Comparison of ENCODE assay signal across 8 cellular contexts in the genomic region with DNA sequence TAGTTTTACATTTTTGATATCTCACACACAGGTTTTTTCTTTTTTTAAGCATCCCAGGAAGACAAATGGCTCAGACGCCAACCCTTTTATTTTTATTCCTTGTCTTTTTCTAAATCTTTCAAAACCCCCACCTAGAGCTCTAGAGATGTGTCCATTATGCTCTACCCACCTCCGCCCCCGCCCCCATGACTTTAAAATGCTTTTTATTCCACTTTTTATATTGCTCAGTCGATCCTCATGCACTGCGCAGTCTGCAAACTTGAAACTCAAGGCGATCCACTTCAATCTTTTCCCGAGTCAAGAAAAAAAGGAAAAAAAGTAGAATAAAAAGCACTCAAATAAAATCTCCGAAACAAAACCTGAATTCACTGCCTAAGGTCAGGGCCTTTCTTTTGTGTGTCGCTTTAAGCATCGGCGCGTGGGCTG. TPM values are rescaled to one million over a fixed set of nuclear protein-coding genes. Genes with fewer than 3 reads are reported as not detected.
A peak's percentile ranks its signal among the peaks of the same experiment; 100 is the strongest.
DNase-seq lines count a peak whose midpoint lies in the region; ATAC-seq and TF ChIP-seq lines count a peak whose summit lies in the region.

No MANE protein-coding gene starts in this region.

- CTCF ChIA-PET in IMR-90 (lab: Yijun Ruan, JAX), result interaction anchor here (0.6 to 0.7 kb wide), 2 partner anchors 16 to 27 kb away, joined by 3 read pairs; no protein-coding TSS in a partner anchor

- peak; percentile 10 for ATAC-seq in IMR-90 (ENCODE audit: low read depth)
- ATAC-seq in naive B cell (ENCODE audit: low read depth in 2 of 2), result no peak

- peak overlapping the region; percentile 74 for H3K4me3 ChIP-seq in IMR-90 (ENCODE audit: insufficient read depth, low read depth, low read length)

- no CpG with 5 or more reads among the region's 12 CpGs for WGBS in IMR-90 (ENCODE audit: extremely low coverage in 2 of 2, insufficient read length in 1 of 2), 2 experiments

- peaks cover 13% of the 10 kb centered on the region; the same call in 1 of the 2 replicates for H4K20me1 ChIP-seq in IMR-90 (ENCODE audit: insufficient read depth, low read length)

- 0 out of 2 replicates have a peak, but pooled peaks have one; percentile 7 for TF ChIP-seq CTCF in IMR-90 (conservative IDR thresholded peaks at IDR 0.05; ENCODE audit: low read depth, low read length)

- H3K27ac Mint-ChIP-seq in naive B cell, result peak overlapping the region; percentile 97 to 100 (median 99)

- no peak overlapping the region for H2AK5ac ChIP-seq in IMR-90 (ENCODE audit: low read depth, low read length)

- H3K4ac ChIP-seq in IMR-90 (ENCODE audit: low read depth, low read length), result peak overlapping the region; percentile 89

- BruUV-seq in IMR-90 (replicated peaks; lab: Mats Ljungman, UMichigan), result no TSS peak

- peak overlapping the region; percentile 94 for H2AFZ ChIP-seq in IMR-90 (replicated peaks; ENCODE audit: low read length, poor library complexity)

- H4K5ac ChIP-seq in IMR-90 (ENCODE audit: low read depth, low read length), result peak overlapping the region; percentile 44; the same call in 1 of the 2 replicates

- intact Hi-C loops in IMR-90 (cut with micrococcal nuclease), result no loop called here

- H4K91ac ChIP-seq in IMR-90 (ENCODE audit: insufficient read depth, low read depth, low read length), result peak overlapping the region; percentile 67

- no peaks in the 10 kb centered on the region for H3K9me3 Mint-ChIP-seq in naive B cell

- H2AK9ac ChIP-seq in IMR-90 (replicated peaks; ENCODE audit: low read depth, low read length, poor library complexity), result peak overlapping the region; percentile 1

- TF ChIP-seq POLR2A in IMR-90 (IDR thresholded peaks at IDR 0.05; ENCODE audit: low read depth, low read length), result no peak

- peak overlapping the region; percentile 90; the same call in 1 of the 2 replicates for H3K14ac ChIP-seq in IMR-90 (replicated peaks; ENCODE audit: low read depth, low read length)

- no peaks in the 10 kb centered on the region for H3K27me3 Mint-ChIP-seq in naive B cell

- no peaks in the 10 kb centered on the region for H3K36me3 Mint-ChIP-seq in naive B cell

- H3K4me1 Mint-ChIP-seq in naive B cell, result peaks cover 42 to 45% (median 44%) of the 10 kb centered on the region in 3 donors

- H3K4me1 ChIP-seq in ES-I3 (ENCODE audit: insufficient read depth, low read length), result peaks cover 10% of the 10 kb centered on the region
- peaks cover 2% of the 10 kb centered on the region for H3K4me1 ChIP-seq in IMR-90 (ENCODE audit: control insufficient read depth, insufficient read depth, low read length)

- H2BK120ac ChIP-seq in IMR-90 (ENCODE audit: low read depth, low read length), result peak overlapping the region; percentile 68

- H3K9me1 ChIP-seq in IMR-90 (ENCODE audit: insufficient read depth, low read length), result no peaks in the 10 kb centered on the region

- peak overlapping the region; percentile 63; the same call in 1 of the 2 replicates for H3K18ac ChIP-seq in IMR-90 (ENCODE audit: low read depth, low read length)

- peak overlapping the region; percentile 80; the same call in 1 of the 2 replicates for H3K23ac ChIP-seq in IMR-90 (ENCODE audit: low read depth, low read length)

- peak overlapping the region; percentile 88 for H2BK5ac ChIP-seq in IMR-90 (ENCODE audit: low read depth, low read length, poor library complexity, severe bottlenecking)

- H3K4me3 Mint-ChIP-seq in naive B cell, result peak overlapping the region; percentile 91 to 99 (median 98)

- in situ Hi-C loops in IMR-90 (cut with MboI; ENCODE audit: low sequenced_read_pairs), result no loop called here

- peak overlapping the region; percentile 84 for H3K27ac ChIP-seq in IMR-90 (ENCODE audit: insufficient read depth, low read length)
- peak overlapping the region; percentile 88 for H3K27ac ChIP-seq in cingulate gyrus (ENCODE audit: low read depth, low read length)

- H3K4me2 ChIP-seq in IMR-90 (ENCODE audit: low read depth, low read length), result peak overlapping the region; percentile 81

- H2BK15ac ChIP-seq in IMR-90 (ENCODE audit: low read depth, low read length), result peak overlapping the region; percentile 84; the same call in 1 of the 3 replicates

- peaks cover 0 to 16% of the 10 kb centered on the region in 2 experiments; a peak in 2 of 4 replicates for H3K79me1 ChIP-seq in IMR-90 (ENCODE audit: low read depth in 1 of 2, low read length in 2 of 2)

- peak overlapping the region; percentile 76 to 78; a peak in 3 of 4 replicates for H4K8ac ChIP-seq in IMR-90 (ENCODE audit: low read depth in 2 of 2, low read length in 2 of 2)

- H2BK20ac ChIP-seq in IMR-90 (ENCODE audit: low read depth, low read length), result no peak overlapping the region

- TF ChIP-seq RAD21 in IMR-90 (IDR thresholded peaks at IDR 0.05; ENCODE audit: low read length), result no peak

- H3K36me3 ChIP-seq in ES-I3 (ENCODE audit: insufficient read depth, low read length) (no peaks in the 10 kb centered on the region), IMR-90 (ENCODE audit: control insufficient read depth, insufficient read depth, low read length) (no peaks in the 10 kb centered on the region)

- peak overlapping the region; percentile 89; the same call in 1 of the 2 replicates for H3K56ac ChIP-seq in IMR-90 (ENCODE audit: extremely low read depth, insufficient read depth, low read length)

- H3K9ac ChIP-seq in ES-I3 (ENCODE audit: low read depth, low read length) (peak overlapping the region; percentile 89), IMR-90 (ENCODE audit: low read depth, low read length) (peak overlapping the region; percentile 75)

- POLR2A ChIA-PET in IMR-90 (lab: Charles Lee; ENCODE audit: unreplicated experiment), result no interaction called here

- no peak for DNase-seq in IMR-90
- DNase-seq in naive B cell, result no peak
- no peak for DNase-seq in glomerular visceral epithelial cell (ENCODE audit: extremely low spot score)
- no peak for DNase-seq in mucosa of gallbladder (ENCODE audit: low spot score)
- no peak for DNase-seq in stimulated activated CD4-positive, alpha-beta T cell treated with anti-CD3 and anti-CD28 coated beads, Interleukin-1b, Interleukin-23, amount 100 ng/mL, for 48 hours
- DNase-seq in NCI-H1694 (lab: John Stamatoyannopoulos, UW), result no peak

- H3K27me3 ChIP-seq in IMR-90 (ENCODE audit: control insufficient read depth, insufficient read depth, low read length), result no peaks in the 10 kb centered on the region

- dilution Hi-C loops in IMR-90 (cut with HindIII; ENCODE audit: low sequenced_read_pairs, unreplicated experiment), result no loop called here

- H3K9me3 ChIP-seq in ES-I3 (ENCODE audit: control insufficient read depth, insufficient read depth, low read length) (no peaks in the 10 kb centered on the region), IMR-90 (ENCODE audit: control insufficient read depth, insufficient read depth, low read length) (no peaks in the 10 kb centered on the region)

TF ChIP-seq in IMR-90, 13 proteins besides CTCF, POLR2A, EP300 and RAD21:
- no peak for TF ChIP-seq NFE2L2 (IDR thresholded peaks at IDR 0.05; ENCODE audit: low read depth, low read length)
- TF ChIP-seq MAZ (IDR thresholded peaks at IDR 0.05; ENCODE audit: borderline replicate concordance, low read depth, low read length), result peak; percentile 86; the same call in 1 of the 2 replicates

RNA-seq across cellular contexts. Expression of gene MAT2B, which starts 0.4 kb away (rescaled TPM):
- total RNA-seq in IMR-90 (2012; rRNA removed) (80.3 and 107 TPM in 2 replicates), mucosa of gallbladder (65.3 TPM)
- polyA plus RNA-seq in IMR-90 (2012; rRNA removed) (29.9 and 41.7 TPM in 2 replicates), naive B cell (ENCODE audit: low read depth in 6 of 6) (100 to 1,000 TPM; 282 to 501 (median 341) TPM)
- 8.1 and 11.3 TPM in 2 replicates for polyA plus RNA-seq in IMR-90 (2012; cell fraction: cytosol; rRNA removed)
- polyA plus RNA-seq in IMR-90 (2012; cell fraction: nucleus; rRNA removed; ENCODE audit: low replicate concordance), result 3.3 and 19.1 TPM in 2 replicates

RNA-seq across cellular contexts. Expression of gene HMMR, which starts 44.6 kb away (rescaled TPM):
- total RNA-seq in IMR-90 (2012; rRNA removed) (24.6 and 30.3 TPM in 2 replicates), mucosa of gallbladder (1.8 TPM)
- polyA plus RNA-seq in IMR-90 (2012; rRNA removed) (10.6 and 13.0 TPM in 2 replicates), naive B cell (ENCODE audit: low read depth in 6 of 6) (1 to 10 TPM in 2 of 6 donors, under 1 TPM in 3, not detected in 1; 0.38 to 1.3 (median 0.92) TPM)
- polyA plus RNA-seq in IMR-90 (2012; cell fraction: cytosol; rRNA removed), result 0.69 and 1.2 TPM in 2 replicates
- 0.32 and 2.6 TPM in 2 replicates for polyA plus RNA-seq in IMR-90 (2012; cell fraction: nucleus; rRNA removed; ENCODE audit: low replicate concordance)

RNA-seq across cellular contexts. Expression of gene NUDCD2, which starts 45.2 kb away (rescaled TPM):
- 3.0 and 4.2 TPM in 2 replicates for total RNA-seq in IMR-90 (2012; rRNA removed)
- 3.1 and 3.5 TPM in 2 replicates for polyA plus RNA-seq in IMR-90 (2012; rRNA removed)
- 1.1 TPM in 2 replicates for polyA plus RNA-seq in IMR-90 (2012; cell fraction: cytosol; rRNA removed)
- polyA plus RNA-seq in IMR-90 (2012; cell fraction: nucleus; rRNA removed; ENCODE audit: low replicate concordance), result 0.58 and 4.5 TPM in 2 replicates
- 10 to 100 TPM; 36.9 to 48.6 (median 42.7) TPM for polyA plus RNA-seq in naive B cell (ENCODE audit: low read depth in 6 of 6)
- total RNA-seq in mucosa of gallbladder, result 34.5 TPM
